Comparison of ENCODE assay signal across 6 cellular contexts in genomic region chr3:146861262-146861661, GRCh38.
"Had no signal": no experiment of that assay in that cellular context is flagged by ENCODE, and none has a peak within 500 bp of the region (broad histone marks: within the 10 kb centered on the region; RNA-seq: fewer than 3 reads in every experiment).

No MANE protein-coding gene starts in this region.

- DNase-seq: GOT3, H7, IMR-90, KBM-7 had no signal

- H3K36me3 ChIP-seq: HAP-1 had no signal

- H3K9me3 ChIP-seq: HAP-1 had no signal

- H3K4me3 ChIP-seq: HAP-1 had no signal

- ATAC-seq: HCT116 had no signal
